1 cellular context compared by ENCODE assay signal in the genomic region with DNA sequence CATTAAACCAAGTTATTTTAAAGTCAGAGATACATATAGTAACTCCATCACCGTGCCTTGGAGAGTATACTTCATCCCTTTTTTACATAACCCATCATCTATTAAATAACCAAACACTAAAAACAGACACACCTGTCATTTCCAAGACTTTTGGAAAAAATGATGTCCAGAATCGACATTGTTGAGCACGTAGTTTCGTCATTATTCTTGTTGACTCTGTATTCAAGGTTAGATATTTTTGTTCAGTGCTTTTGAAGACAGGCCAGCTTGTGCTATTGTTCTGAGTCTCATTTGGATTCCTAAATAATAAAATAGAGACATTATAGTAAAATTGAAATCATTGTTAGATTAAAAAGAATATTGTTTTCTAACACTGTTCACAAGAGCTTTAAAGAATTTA.
TF ChIP-seq lines count a peak whose summit lies in the region.

No MANE protein-coding gene starts in this region.

TF ChIP-seq in HepG2, 621 proteins besides CTCF, POLR2A, EP300 and RAD21 (continued from another document):
- TF ChIP-seq, protein P1, sequence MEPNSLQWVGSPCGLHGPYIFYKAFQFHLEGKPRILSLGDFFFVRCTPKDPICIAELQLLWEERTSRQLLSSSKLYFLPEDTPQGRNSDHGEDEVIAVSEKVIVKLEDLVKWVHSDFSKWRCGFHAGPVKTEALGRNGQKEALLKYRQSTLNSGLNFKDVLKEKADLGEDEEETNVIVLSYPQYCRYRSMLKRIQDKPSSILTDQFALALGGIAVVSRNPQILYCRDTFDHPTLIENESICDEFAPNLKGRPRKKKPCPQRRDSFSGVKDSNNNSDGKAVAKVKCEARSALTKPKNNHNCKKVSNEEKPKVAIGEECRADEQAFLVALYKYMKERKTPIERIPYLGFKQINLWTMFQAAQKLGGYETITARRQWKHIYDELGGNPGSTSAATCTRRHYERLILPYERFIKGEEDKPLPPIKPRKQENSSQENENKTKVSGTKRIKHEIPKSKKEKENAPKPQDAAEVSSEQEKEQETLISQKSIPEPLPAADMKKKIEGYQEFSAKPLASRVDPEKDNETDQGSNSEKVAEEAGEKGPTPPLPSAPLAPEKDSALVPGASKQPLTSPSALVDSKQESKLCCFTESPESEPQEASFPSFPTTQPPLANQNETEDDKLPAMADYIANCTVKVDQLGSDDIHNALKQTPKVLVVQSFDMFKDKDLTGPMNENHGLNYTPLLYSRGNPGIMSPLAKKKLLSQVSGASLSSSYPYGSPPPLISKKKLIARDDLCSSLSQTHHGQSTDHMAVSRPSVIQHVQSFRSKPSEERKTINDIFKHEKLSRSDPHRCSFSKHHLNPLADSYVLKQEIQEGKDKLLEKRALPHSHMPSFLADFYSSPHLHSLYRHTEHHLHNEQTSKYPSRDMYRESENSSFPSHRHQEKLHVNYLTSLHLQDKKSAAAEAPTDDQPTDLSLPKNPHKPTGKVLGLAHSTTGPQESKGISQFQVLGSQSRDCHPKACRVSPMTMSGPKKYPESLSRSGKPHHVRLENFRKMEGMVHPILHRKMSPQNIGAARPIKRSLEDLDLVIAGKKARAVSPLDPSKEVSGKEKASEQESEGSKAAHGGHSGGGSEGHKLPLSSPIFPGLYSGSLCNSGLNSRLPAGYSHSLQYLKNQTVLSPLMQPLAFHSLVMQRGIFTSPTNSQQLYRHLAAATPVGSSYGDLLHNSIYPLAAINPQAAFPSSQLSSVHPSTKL (CRISPR knock-in tag; IDR thresholded peaks at IDR 0.05): 0 out of 2 replicates have a peak, but pooled peaks have one; percentile 25
- TF ChIP-seq FOXA3 (CRISPR knock-in tag; IDR thresholded peaks at IDR 0.05) (peak; percentile 43), SOX5 (CRISPR knock-in tag; IDR thresholded peaks at IDR 0.05; ENCODE audit: borderline replicate concordance) (peak; percentile 65), FOXA1 (IDR thresholded peaks at IDR 0.05) (no peak), FOXA1 (CRISPR knock-in tag; IDR thresholded peaks at IDR 0.05) (peak; percentile 36; the same call in 1 of the 2 replicates)
- TF ChIP-seq, protein P2, sequence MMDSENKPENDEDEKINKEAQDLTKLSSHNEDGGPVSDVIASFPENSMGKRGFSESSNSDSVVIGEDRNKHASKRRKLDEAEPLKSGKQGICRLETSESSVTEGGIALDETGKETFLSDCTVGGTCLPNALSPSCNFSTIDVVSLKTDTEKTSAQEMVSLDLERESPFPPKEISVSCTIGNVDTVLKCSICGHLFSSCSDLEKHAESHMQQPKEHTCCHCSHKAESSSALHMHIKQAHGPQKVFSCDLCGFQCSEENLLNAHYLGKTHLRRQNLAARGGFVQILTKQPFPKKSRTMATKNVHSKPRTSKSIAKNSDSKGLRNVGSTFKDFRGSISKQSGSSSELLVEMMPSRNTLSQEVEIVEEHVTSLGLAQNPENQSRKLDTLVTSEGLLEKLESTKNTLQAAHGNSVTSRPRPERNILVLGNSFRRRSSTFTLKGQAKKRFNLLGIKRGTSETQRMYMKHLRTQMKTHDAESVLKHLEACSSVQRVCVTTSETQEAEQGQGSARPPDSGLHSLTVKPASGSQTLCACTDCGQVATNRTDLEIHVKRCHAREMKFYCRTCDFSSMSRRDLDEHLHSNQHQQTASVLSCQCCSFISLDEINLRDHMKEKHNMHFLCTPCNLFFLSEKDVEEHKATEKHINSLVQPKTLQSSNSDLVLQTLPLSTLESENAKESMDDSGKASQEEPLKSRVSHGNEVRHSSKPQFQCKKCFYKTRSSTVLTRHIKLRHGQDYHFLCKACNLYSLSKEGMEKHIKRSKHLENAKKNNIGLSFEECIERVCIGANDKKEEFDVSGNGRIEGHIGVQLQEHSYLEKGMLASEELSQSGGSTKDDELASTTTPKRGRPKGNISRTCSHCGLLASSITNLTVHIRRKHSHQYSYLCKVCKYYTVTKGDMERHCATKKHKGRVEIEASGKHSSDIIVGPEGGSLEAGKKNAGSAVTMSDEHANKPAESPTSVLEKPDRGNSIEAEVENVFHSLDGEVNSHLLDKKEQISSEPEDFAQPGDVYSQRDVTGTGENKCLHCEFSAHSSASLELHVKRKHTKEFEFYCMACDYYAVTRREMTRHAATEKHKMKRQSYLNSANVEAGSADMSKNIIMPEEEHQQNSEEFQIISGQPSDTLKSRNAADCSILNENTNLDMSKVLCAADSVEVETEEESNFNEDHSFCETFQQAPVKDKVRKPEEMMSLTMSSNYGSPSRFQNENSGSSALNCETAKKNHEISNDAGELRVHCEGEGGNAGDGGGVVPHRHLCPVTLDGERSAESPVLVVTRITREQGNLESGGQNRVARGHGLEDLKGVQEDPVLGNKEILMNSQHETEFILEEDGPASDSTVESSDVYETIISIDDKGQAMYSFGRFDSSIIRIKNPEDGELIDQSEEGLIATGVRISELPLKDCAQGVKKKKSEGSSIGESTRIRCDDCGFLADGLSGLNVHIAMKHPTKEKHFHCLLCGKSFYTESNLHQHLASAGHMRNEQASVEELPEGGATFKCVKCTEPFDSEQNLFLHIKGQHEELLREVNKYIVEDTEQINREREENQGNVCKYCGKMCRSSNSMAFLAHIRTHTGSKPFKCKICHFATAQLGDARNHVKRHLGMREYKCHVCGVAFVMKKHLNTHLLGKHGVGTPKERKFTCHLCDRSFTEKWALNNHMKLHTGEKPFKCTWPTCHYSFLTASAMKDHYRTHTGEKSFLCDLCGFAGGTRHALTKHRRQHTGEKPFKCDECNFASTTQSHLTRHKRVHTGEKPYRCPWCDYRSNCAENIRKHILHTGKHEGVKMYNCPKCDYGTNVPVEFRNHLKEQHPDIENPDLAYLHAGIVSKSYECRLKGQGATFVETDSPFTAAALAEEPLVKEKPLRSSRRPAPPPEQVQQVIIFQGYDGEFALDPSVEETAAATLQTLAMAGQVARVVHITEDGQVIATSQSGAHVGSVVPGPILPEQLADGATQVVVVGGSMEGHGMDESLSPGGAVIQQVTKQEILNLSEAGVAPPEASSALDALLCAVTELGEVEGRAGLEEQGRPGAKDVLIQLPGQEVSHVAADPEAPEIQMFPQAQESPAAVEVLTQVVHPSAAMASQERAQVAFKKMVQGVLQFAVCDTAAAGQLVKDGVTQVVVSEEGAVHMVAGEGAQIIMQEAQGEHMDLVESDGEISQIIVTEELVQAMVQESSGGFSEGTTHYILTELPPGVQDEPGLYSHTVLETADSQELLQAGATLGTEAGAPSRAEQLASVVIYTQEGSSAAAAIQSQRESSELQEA (CRISPR knock-in tag; IDR thresholded peaks at IDR 0.05; ENCODE audit: not compliant biosample characterization): no peak
- TF ChIP-seq, protein P3, sequence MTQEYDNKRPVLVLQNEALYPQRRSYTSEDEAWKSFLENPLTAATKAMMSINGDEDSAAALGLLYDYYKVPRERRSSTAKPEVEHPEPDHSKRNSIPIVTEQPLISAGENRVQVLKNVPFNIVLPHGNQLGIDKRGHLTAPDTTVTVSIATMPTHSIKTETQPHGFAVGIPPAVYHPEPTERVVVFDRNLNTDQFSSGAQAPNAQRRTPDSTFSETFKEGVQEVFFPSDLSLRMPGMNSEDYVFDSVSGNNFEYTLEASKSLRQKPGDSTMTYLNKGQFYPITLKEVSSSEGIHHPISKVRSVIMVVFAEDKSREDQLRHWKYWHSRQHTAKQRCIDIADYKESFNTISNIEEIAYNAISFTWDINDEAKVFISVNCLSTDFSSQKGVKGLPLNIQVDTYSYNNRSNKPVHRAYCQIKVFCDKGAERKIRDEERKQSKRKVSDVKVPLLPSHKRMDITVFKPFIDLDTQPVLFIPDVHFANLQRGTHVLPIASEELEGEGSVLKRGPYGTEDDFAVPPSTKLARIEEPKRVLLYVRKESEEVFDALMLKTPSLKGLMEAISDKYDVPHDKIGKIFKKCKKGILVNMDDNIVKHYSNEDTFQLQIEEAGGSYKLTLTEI (CRISPR knock-in tag; conservative IDR thresholded peaks at IDR 0.05): no peak
